5 cellular contexts compared by ENCODE assay signal in genomic region chr1:28836421-28836956, GRCh38.
"Had no signal": no experiment of that assay in that cellular context is flagged by ENCODE, and none has a peak within 500 bp of the region (broad histone marks: within the 10 kb centered on the region; RNA-seq: fewer than 3 reads in every experiment).

No MANE protein-coding gene starts in this region.

- H3K4me3 ChIP-seq: K562 had no signal

- H3K27ac ChIP-seq: HL-60 had no signal

- DNase-seq: IMR-90, KBM-7 had no signal

- ATAC-seq: HepG2, K562 had no signal
